ENCODE assay signal across 12 cellular contexts in genomic region chr13:112583592-112584277, GRCh38. TPM values are rescaled to one million over a fixed set of nuclear protein-coding genes. Genes with fewer than 3 reads are reported as not detected.
DNase-seq lines count a peak whose midpoint lies in the region; ATAC-seq and TF ChIP-seq lines count a peak whose summit lies in the region.
"Had no signal": no experiment of that assay in that cellular context is flagged by ENCODE, and none has a peak within 500 bp of the region (broad histone marks: within the 10 kb centered on the region; RNA-seq: fewer than 3 reads in every experiment).

No MANE protein-coding gene starts in this region.

- intact Hi-C loops in right cardiac atrium (cut with DNase I) (no loop called here), posterior cingulate gyrus (cut with DNase I) (no loop called here)

- ATAC-seq in GM21529 (IDR thresholded peaks at IDR 0.05; ENCODE audit: unreplicated experiment) (peak; percentile 49), right cardiac atrium (no peak), HG03439 (IDR thresholded peaks at IDR 0.05; ENCODE audit: unreplicated experiment) (no peak)

- DNase-seq in GM10248 (ENCODE audit: extremely low spot score) (peak; percentile 62), Karpas-422 (peak; percentile 80), right cardiac atrium (peak in 2 of 3 donors; percentile 56 to 64), posterior cingulate gyrus (no peak), LoVo (ENCODE audit: low spot score) (no peak), NCI-H524 (lab: John Stamatoyannopoulos, UW) (no peak)
- DNase-seq: DMS53; stimulated activated naive CD4-positive, alpha-beta T cell treated with Interleukin-2 at 50 U/mL for 16 hours; SW 1271 had no signal

- H3K4me2 ChIP-seq in Karpas-422 (ENCODE audit: low read depth, low read length, poor library complexity, severe bottlenecking), result peak overlapping the region; percentile 46

- 0 out of 2 replicates have a peak, but pooled peaks cover 6% of the 10 kb centered on the region for H4K20me1 ChIP-seq in Karpas-422 (ENCODE audit: insufficient read depth, low read depth, low read length)

- H3K4me3 ChIP-seq in Karpas-422 (ENCODE audit: low read length) (no peak overlapping the region; the same call in 1 of the 2 replicates), right cardiac atrium (ENCODE audit: low read length) (no peak overlapping the region)

- H3K27me3 ChIP-seq in Karpas-422 (ENCODE audit: low read length) (no peaks in the 10 kb centered on the region), right cardiac atrium (ENCODE audit: control insufficient read depth, insufficient read depth) (no peaks in the 10 kb centered on the region)

- H3K79me2 ChIP-seq in Karpas-422 (ENCODE audit: low read length), result peaks cover 92% of the 10 kb centered on the region

- POLR2A ChIA-PET in GM10248 (lab: Yijun Ruan, JAX), result no interaction called here

- WGBS in right cardiac atrium, result 80% methylated on average over 11 of the region's 11 CpGs

- CTCF ChIA-PET in GM10248 (lab: Yijun Ruan, JAX), result interaction anchor here (1.0 to 1.9 kb wide), 4 partner anchors 10 to 75 kb away, joined by 3 to 7 read pairs (median 4); no protein-coding TSS in a partner anchor

- peak overlapping the region; percentile 39 for H3K9ac ChIP-seq in Karpas-422 (ENCODE audit: low read length)
- H3K9ac ChIP-seq: parathyroid adenoma had no signal

- H3K27ac ChIP-seq in Karpas-422 (ENCODE audit: low read length) (peak overlapping the region; percentile 63), right cardiac atrium (ENCODE audit: low read length) (no peak overlapping the region)
- H3K27ac ChIP-seq: parathyroid adenoma had no signal

- H3K4me1 ChIP-seq in Karpas-422 (ENCODE audit: low read length), result peaks cover 43% of the 10 kb centered on the region
- no peaks in the 10 kb centered on the region for H3K4me1 ChIP-seq in right cardiac atrium (ENCODE audit: control insufficient read depth, insufficient read depth, low read length)
- H3K4me1 ChIP-seq: parathyroid adenoma had no signal

- H2AFZ ChIP-seq in Karpas-422 (ENCODE audit: low read length), result no peak overlapping the region
- H2AFZ ChIP-seq: parathyroid adenoma had no signal

- H3K9me3 ChIP-seq in Karpas-422 (ENCODE audit: low read length) (no peaks in the 10 kb centered on the region), right cardiac atrium (ENCODE audit: control insufficient read depth, low read length) (no peaks in the 10 kb centered on the region)

- TF ChIP-seq CTCF in GM10248 (IDR thresholded peaks at IDR 0.05; ENCODE audit: control extremely low read depth, extremely low read depth, low read depth, missing control alignments), result no peak

- no peaks in the 10 kb centered on the region; the same call in 1 of the 2 replicates for H3K9me2 ChIP-seq in Karpas-422 (replicated peaks; ENCODE audit: insufficient read depth, low read length)

- H3K36me3 ChIP-seq in Karpas-422 (ENCODE audit: insufficient read depth, low read length), result peaks cover 4% of the 10 kb centered on the region

RNA-seq across cellular contexts. Expression of gene TUBGCP3, which starts 4.2 kb away (rescaled TPM):
- total RNA-seq in Karpas-422 (2014; rRNA removed; shearing (Covaris generic); ENCODE audit: low replicate concordance), result 49.9 and 52.8 TPM in 2 replicates
- total RNA-seq in right cardiac atrium, result 10 to 100 TPM; 16.8 to 21.9 (median 19.3) TPM
- polyA plus RNA-seq in right cardiac atrium, result 9.4 TPM

Comparison
In these comparisons a context has a peak if more than half of its experiments do, and no peak if none do; other contexts are left out.
1. DNase-seq: peak in GM10248 (single experiment), Karpas-422 (single experiment) and right cardiac atrium (2 of 3); none in posterior cingulate gyrus (0 of 10), LoVo (single experiment) and NCI-H524 (0 of 2).